34 cellular contexts compared by ENCODE assay signal in the genomic region with DNA sequence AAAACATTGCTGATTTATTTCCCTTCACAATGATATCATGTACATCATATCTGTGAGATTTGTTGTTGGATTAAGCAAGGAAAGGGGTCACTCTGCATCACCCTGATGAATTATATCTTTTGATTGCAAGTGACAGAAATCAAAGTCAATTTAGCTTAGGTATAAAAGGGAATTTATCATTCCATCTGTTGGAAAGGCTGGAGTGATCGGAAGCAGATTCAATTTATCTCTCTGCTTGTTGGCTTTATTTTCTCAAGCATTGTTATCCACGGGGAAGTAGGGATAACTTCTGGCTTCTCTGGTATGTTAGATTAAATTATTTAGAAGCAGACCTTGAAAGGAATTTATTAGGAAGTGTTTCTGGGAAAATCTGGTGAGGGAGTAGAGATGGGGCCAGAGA.
DNase-seq lines count a peak whose midpoint lies in the region; ATAC-seq and TF ChIP-seq lines count a peak whose summit lies in the region.
"Had no signal": no experiment of that assay in that cellular context is flagged by ENCODE, and none has a peak within 500 bp of the region (broad histone marks: within the 10 kb centered on the region; RNA-seq: fewer than 3 reads in every experiment).

No MANE protein-coding gene starts in this region.

- H3K9me3 ChIP-seq in SK-N-SH = no peaks in the 10 kb centered on the region
- H3K9me3 ChIP-seq: A549; BE2C; BLaER1; BLaER1 treated with 17β-estradiol and CSF1 and Interleukin-3, amounts not matched to agents 10 nM and 100 nM; Caco-2 had no signal

- H3K9me2 ChIP-seq in SK-N-SH = no peaks in the 10 kb centered on the region

- CTCF ChIA-PET in SK-N-SH (lab: Yijun Ruan, JAX) = interaction anchor here (1.7 kb wide), 1 partner anchor 65 kb away, joined by 3 read pairs; no protein-coding TSS in a partner anchor

- no peaks in the 10 kb centered on the region for H4K20me1 ChIP-seq in SK-N-SH (ENCODE audit: insufficient read depth)
- H4K20me1 ChIP-seq: BLaER1; BLaER1 treated with 17β-estradiol and CSF1 and Interleukin-3, amounts not matched to agents 10 nM and 100 nM had no signal

- H2AFZ ChIP-seq in SK-N-SH (ENCODE audit: low read depth) = no peak overlapping the region

- TF ChIP-seq CTCF in SK-N-SH (IDR thresholded peaks at IDR 0.05) (no peak), progenitor cell of endocrine pancreas (IDR thresholded peaks at IDR 0.05; ENCODE audit: unreplicated experiment) (no peak)

- H3K4me3 Mint-ChIP-seq in progenitor cell of endocrine pancreas (ENCODE audit: low read depth) = no peak overlapping the region
- H3K4me3 Mint-ChIP-seq: B cell; CD14-positive monocyte; CD4-positive, alpha-beta memory T cell; CD4-positive, alpha-beta T cell; CD4-positive, CD25-positive, alpha-beta regulatory T cell; CD8-positive, alpha-beta memory T cell; CD8-positive, alpha-beta T cell had no signal

- no peaks in the 10 kb centered on the region for H3K36me3 ChIP-seq in SK-N-SH (replicated peaks in 1 of 2; ENCODE audit: control insufficient read depth in 1 of 2, insufficient read depth in 2 of 2, low read length in 1 of 2)
- H3K36me3 ChIP-seq: BE2C; BLaER1; BLaER1 treated with 17β-estradiol and CSF1 and Interleukin-3, amounts not matched to agents 10 nM and 100 nM had no signal

- H3K4me1 ChIP-seq in SK-N-SH (ENCODE audit: control insufficient read depth in 1 of 2, insufficient read depth in 2 of 2, low read depth in 1 of 2, low read length in 1 of 2) = peaks cover 0 to 29% of the 10 kb centered on the region in 2 experiments; a peak in 2 of 4 replicates
- H3K4me1 ChIP-seq: A549, BE2C, BLaER1, Caco-2 had no signal

- no peaks in the 10 kb centered on the region for H3K79me2 ChIP-seq in SK-N-SH (ENCODE audit: insufficient read depth)

- no peak overlapping the region for H3K4me2 ChIP-seq in SK-N-SH
- H3K4me2 ChIP-seq: A549, BLaER1 had no signal

- no peaks in the 10 kb centered on the region for H3K36me3 Mint-ChIP-seq in progenitor cell of endocrine pancreas (ENCODE audit: insufficient read depth)
- H3K36me3 Mint-ChIP-seq: CD14-positive monocyte; CD4-positive, alpha-beta memory T cell; CD4-positive, CD25-positive, alpha-beta regulatory T cell; CD8-positive, alpha-beta memory T cell; CD8-positive, alpha-beta T cell had no signal

- no peak overlapping the region for H3K9ac ChIP-seq in SK-N-SH
- H3K9ac ChIP-seq: BLaER1; BLaER1 treated with 17β-estradiol and CSF1 and Interleukin-3, amounts not matched to agents 10 nM and 100 nM had no signal

- no peak for ATAC-seq in SK-N-SH treated with all-trans-retinoic acid at 6 μM for 48 hours
- ATAC-seq in HG03442 (IDR thresholded peaks at IDR 0.05; ENCODE audit: unreplicated experiment) = no peak
- no peak for ATAC-seq in GM21717 (IDR thresholded peaks at IDR 0.05; ENCODE audit: unreplicated experiment)
- ATAC-seq: A549; CD8-positive, alpha-beta T cell had no signal

- no peak overlapping the region for H3K27ac ChIP-seq in SK-N-SH (ENCODE audit: low read depth in 2 of 2, low read length in 1 of 2)
- H3K27ac ChIP-seq: 22Rv1; A549; BLaER1; BLaER1 treated with 17β-estradiol and CSF1 and Interleukin-3, amounts not matched to agents 10 nM and 100 nM; C4-2B had no signal

- WGBS in SK-N-SH (ENCODE audit: low lambda C conversion rate) = 37% methylated on average over 2 of the region's 2 CpGs

- H3F3A ChIP-seq in SK-N-SH (replicated peaks; ENCODE audit: insufficient read depth) = peaks cover 22% of the 10 kb centered on the region

- TF ChIP-seq RAD21 in SK-N-SH (IDR thresholded peaks at IDR 0.05; ENCODE audit: low read length) = no peak

- DNase-seq in SK-N-DZ (ENCODE audit: low spot score) = peak; percentile 9
- DNase-seq in SK-N-SH = no peak
- DNase-seq in progenitor cell of endocrine pancreas (ENCODE audit: low spot score, unreplicated experiment) = no peak
- DNase-seq in COLO668 (lab: John Stamatoyannopoulos, UW; ENCODE audit: unreplicated experiment) = no peak
- no peak for DNase-seq in GM19238 (ENCODE audit: insufficient read length, low spot score)
- DNase-seq: 8988T; ACHN; BE2C; C1 segment of cervical spinal cord; Caco-2; Calu3; CD4-positive, alpha-beta T cell; CD4-positive, CD25-positive, alpha-beta regulatory T cell; CD8-positive, alpha-beta memory T cell; CD8-positive, alpha-beta T cell; COR-L47; DMS 273 treated with DMSO at 0.1 percent for 48 hours; DMS153; DMS53; DMS79; DMS79 treated with DMSO at 0.1 percent for 48 hours; DND-41; EL had no signal

- no peaks in the 10 kb centered on the region for H3K27me3 ChIP-seq in SK-N-SH (ENCODE audit: insufficient read depth)
- H3K27me3 ChIP-seq: BE2C; BLaER1; BLaER1 treated with 17β-estradiol and CSF1 and Interleukin-3, amounts not matched to agents 10 nM and 100 nM had no signal

- H3K27me3 Mint-ChIP-seq in progenitor cell of endocrine pancreas = no peaks in the 10 kb centered on the region
- H3K27me3 Mint-ChIP-seq: B cell; CD4-positive, alpha-beta memory T cell; CD4-positive, alpha-beta T cell; CD4-positive, CD25-positive, alpha-beta regulatory T cell had no signal

- TF ChIP-seq EP300 in SK-N-SH (IDR thresholded peaks at IDR 0.05; ENCODE audit: borderline replicate concordance in 1 of 2, low read depth in 1 of 2, low read length in 1 of 2) = 0 out of 4 replicates have a peak, but pooled peaks of 1 of the 2 experiments have one; percentile 6

- peaks cover 3% of the 10 kb centered on the region for H3K9me3 Mint-ChIP-seq in progenitor cell of endocrine pancreas (ENCODE audit: low read depth)
- H3K9me3 Mint-ChIP-seq: CD4-positive, alpha-beta T cell; CD8-positive, alpha-beta T cell had no signal

- POLR2A ChIA-PET in SK-N-SH (lab: Yijun Ruan, JAX) = no interaction called here

- peak overlapping the region; percentile 19 for H3K27ac Mint-ChIP-seq in progenitor cell of endocrine pancreas
- H3K27ac Mint-ChIP-seq: B cell; CD4-positive, alpha-beta memory T cell; CD4-positive, alpha-beta T cell; CD8-positive, alpha-beta memory T cell; CD8-positive, alpha-beta T cell had no signal

- H3K4me1 Mint-ChIP-seq in progenitor cell of endocrine pancreas (ENCODE audit: low read depth) = no peaks in the 10 kb centered on the region
- H3K4me1 Mint-ChIP-seq: B cell; CD4-positive, alpha-beta memory T cell; CD4-positive, CD25-positive, alpha-beta regulatory T cell; CD8-positive, alpha-beta memory T cell had no signal

- H3K4me3 ChIP-seq in SK-N-SH (ENCODE audit: low read depth in 2 of 2, low read length in 1 of 2) = no peak overlapping the region
- H3K4me3 ChIP-seq: A549; BLaER1; BLaER1 treated with 17β-estradiol and CSF1 and Interleukin-3, amounts not matched to agents 10 nM and 100 nM had no signal

TF ChIP-seq in SK-N-SH, 30 proteins besides CTCF, POLR2A, EP300 and RAD21 (continues in another document):
- TF ChIP-seq RFX5 (IDR thresholded peaks at IDR 0.05; ENCODE audit: low read length) (no peak), FOSL2 (IDR thresholded peaks at IDR 0.05; ENCODE audit: borderline replicate concordance, low read depth) (no peak), NRF1 (IDR thresholded peaks at IDR 0.05; ENCODE audit: low read depth, low read length) (no peak), RXRA (IDR thresholded peaks at IDR 0.05; ENCODE audit: borderline replicate concordance, low read depth) (no peak)

TF ChIP-seq in SK-N-SH treated with all-trans-retinoic acid at 6 μM for 48 hours, 23 proteins besides CTCF, POLR2A, EP300 and RAD21 (continues in another document):
- TF ChIP-seq TOX (CRISPR knock-in tag; IDR thresholded peaks at IDR 0.05; ENCODE audit: borderline replicate concordance) (no peak), CREB5 (CRISPR knock-in tag; IDR thresholded peaks at IDR 0.05; ENCODE audit: low read depth) (peak; percentile 54; the same call in 1 of the 2 replicates), SNAI2 (CRISPR knock-in tag; IDR thresholded peaks at IDR 0.05) (peak; percentile 71; the same call in 1 of the 2 replicates), ZFP3 (CRISPR knock-in tag; IDR thresholded peaks at IDR 0.05) (no peak), POU6F1 (CRISPR knock-in tag; IDR thresholded peaks at IDR 0.05; ENCODE audit: borderline replicate concordance, low read depth) (peak; percentile 46; the same call in 1 of the 2 replicates), ZC3H10 (CRISPR knock-in tag; IDR thresholded peaks at IDR 0.05) (peak; percentile 78), CSRNP3 (CRISPR knock-in tag; IDR thresholded peaks at IDR 0.05) (no peak; the same call in 1 of the 2 replicates)
